Comparison of ENCODE assay signal across 1 cellular context in the genomic region with DNA sequence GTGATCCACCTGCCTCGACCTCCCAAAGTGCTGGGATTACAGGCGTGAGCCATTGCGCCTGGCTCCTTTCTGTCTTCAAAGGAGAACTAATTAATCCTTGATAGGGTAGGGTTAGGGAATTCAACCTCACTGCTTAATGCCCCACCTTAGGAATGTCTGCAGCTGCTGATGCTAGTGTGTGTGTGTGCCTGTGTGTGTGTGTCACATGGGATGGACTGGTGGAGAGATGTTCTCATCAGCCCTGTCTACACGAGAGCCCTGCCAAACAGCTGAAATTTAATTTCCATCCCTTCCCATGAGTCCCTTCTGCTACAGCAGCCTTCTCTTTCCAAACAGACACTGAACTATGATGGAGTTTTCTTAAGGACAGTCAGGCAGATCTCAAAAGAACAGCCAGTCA.
TF ChIP-seq lines count a peak whose summit lies in the region.

No MANE protein-coding gene starts in this region.

TF ChIP-seq in WTC11, 78 proteins besides CTCF, POLR2A, EP300 and RAD21 (continued from another document):
- TF ChIP-seq, protein P1, sequence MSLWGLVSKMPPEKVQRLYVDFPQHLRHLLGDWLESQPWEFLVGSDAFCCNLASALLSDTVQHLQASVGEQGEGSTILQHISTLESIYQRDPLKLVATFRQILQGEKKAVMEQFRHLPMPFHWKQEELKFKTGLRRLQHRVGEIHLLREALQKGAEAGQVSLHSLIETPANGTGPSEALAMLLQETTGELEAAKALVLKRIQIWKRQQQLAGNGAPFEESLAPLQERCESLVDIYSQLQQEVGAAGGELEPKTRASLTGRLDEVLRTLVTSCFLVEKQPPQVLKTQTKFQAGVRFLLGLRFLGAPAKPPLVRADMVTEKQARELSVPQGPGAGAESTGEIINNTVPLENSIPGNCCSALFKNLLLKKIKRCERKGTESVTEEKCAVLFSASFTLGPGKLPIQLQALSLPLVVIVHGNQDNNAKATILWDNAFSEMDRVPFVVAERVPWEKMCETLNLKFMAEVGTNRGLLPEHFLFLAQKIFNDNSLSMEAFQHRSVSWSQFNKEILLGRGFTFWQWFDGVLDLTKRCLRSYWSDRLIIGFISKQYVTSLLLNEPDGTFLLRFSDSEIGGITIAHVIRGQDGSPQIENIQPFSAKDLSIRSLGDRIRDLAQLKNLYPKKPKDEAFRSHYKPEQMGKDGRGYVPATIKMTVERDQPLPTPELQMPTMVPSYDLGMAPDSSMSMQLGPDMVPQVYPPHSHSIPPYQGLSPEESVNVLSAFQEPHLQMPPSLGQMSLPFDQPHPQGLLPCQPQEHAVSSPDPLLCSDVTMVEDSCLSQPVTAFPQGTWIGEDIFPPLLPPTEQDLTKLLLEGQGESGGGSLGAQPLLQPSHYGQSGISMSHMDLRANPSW (CRISPR knock-in tag; conservative IDR thresholded peaks at IDR 0.05; ENCODE audit: low read depth), result no peak
- TF ChIP-seq, protein P2, sequence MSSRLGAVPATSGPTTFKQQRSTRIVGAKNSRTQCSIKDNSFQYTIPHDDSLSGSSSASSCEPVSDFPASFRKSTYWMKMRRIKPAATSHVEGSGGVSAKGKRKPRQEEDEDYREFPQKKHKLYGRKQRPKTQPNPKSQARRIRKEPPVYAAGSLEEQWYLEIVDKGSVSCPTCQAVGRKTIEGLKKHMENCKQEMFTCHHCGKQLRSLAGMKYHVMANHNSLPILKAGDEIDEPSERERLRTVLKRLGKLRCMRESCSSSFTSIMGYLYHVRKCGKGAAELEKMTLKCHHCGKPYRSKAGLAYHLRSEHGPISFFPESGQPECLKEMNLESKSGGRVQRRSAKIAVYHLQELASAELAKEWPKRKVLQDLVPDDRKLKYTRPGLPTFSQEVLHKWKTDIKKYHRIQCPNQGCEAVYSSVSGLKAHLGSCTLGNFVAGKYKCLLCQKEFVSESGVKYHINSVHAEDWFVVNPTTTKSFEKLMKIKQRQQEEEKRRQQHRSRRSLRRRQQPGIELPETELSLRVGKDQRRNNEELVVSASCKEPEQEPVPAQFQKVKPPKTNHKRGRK (CRISPR knock-in tag; IDR thresholded peaks at IDR 0.05; ENCODE audit: borderline replicate concordance), result no peak
- TF ChIP-seq, protein P3, sequence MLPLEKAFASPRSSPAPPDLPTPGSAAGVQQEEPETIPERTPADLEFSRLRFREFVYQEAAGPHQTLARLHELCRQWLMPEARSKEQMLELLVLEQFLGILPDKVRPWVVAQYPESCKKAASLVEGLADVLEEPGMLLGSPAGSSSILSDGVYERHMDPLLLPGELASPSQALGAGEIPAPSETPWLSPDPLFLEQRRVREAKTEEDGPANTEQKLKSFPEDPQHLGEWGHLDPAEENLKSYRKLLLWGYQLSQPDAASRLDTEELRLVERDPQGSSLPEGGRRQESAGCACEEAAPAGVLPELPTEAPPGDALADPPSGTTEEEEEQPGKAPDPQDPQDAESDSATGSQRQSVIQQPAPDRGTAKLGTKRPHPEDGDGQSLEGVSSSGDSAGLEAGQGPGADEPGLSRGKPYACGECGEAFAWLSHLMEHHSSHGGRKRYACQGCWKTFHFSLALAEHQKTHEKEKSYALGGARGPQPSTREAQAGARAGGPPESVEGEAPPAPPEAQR (CRISPR knock-in tag; IDR thresholded peaks at IDR 0.05), result no peak
TF ChIP-seq in WTC11: peak in this region for 0.
